In genomic region chr15:99474041-99474906, GRCh38 we compare ENCODE assay signal across 9 cellular contexts.
DNase-seq lines count a peak whose midpoint lies in the region; ATAC-seq and TF ChIP-seq lines count a peak whose summit lies in the region.
"Had no signal": no experiment of that assay in that cellular context is flagged by ENCODE, and none has a peak within 500 bp of the region (broad histone marks: within the 10 kb centered on the region; RNA-seq: fewer than 3 reads in every experiment).

No MANE protein-coding gene starts in this region.

- H3K4me1 ChIP-seq in left ventricle myocardium inferior (peaks cover 62% of the 10 kb centered on the region), psoas muscle (peaks cover 37% of the 10 kb centered on the region)

- H3K4me1 Mint-ChIP-seq in CD14-positive monocyte = peaks cover 69% of the 10 kb centered on the region

- H3K9me3 Mint-ChIP-seq in CD14-positive monocyte = peaks cover 0 to 4% (median 0%) of the 10 kb centered on the region in 7 donors

- peak; percentile 68 for DNase-seq in CD14-positive monocyte (ENCODE audit: low spot score)
- DNase-seq in amniotic epithelial cell (ENCODE audit: low read depth) = peak; percentile 26
- DNase-seq in left ventricle myocardium inferior = peak; percentile 70
- DNase-seq in psoas muscle = peak; percentile 58 to 86
- DNase-seq in NCI-H2029 (lab: John Stamatoyannopoulos, UW) = no peak
- no peak for DNase-seq in NCI-H2227 treated with DMSO at 0.1 percent for 48 hours (lab: John Stamatoyannopoulos, UW)
- no peak for DNase-seq in NCI-H146 treated with DMSO at 0.1 percent for 48 hours (lab: John Stamatoyannopoulos, UW; ENCODE audit: unreplicated experiment)
- DNase-seq: small intestine had no signal

- peaks cover 1 to 3% (median 1%) of the 10 kb centered on the region in 3 donors for H3K27me3 Mint-ChIP-seq in CD14-positive monocyte (ENCODE audit: low read depth in 3 of 3)

- WGBS in psoas muscle, 3 donors = 34 to 52% (median 41%) methylated on average over 20 of the region's 20 CpGs

- TF ChIP-seq CTCF in CD14-positive monocyte (IDR thresholded peaks at IDR 0.05) (no peak), left ventricle myocardium inferior (IDR thresholded peaks at IDR 0.05; ENCODE audit: borderline replicate concordance) (no peak), psoas muscle (IDR thresholded peaks at IDR 0.05) (no peak)

- H3K4me3 Mint-ChIP-seq in CD14-positive monocyte = peak overlapping the region; percentile 70 to 82

- H3K4me3 ChIP-seq in left ventricle myocardium inferior (peak overlapping the region; percentile 59), psoas muscle (peak overlapping the region; percentile 44)

- peak overlapping the region; percentile 91 for H3K27ac ChIP-seq in left ventricle myocardium inferior (replicated peaks)
- peak overlapping the region; percentile 83 for H3K27ac ChIP-seq in psoas muscle

- peak; percentile 86 to 93 (median 89) for ATAC-seq in psoas muscle
- ATAC-seq in GM18519 (IDR thresholded peaks at IDR 0.05; ENCODE audit: low FRiP score, unreplicated experiment) = no peak

- H3K36me3 Mint-ChIP-seq in CD14-positive monocyte = peaks cover 0 to 4% of the 10 kb centered on the region in 2 donors

- peak overlapping the region; percentile 72 to 94 (median 90) for H3K27ac Mint-ChIP-seq in CD14-positive monocyte

- H3K9me3 ChIP-seq in left ventricle myocardium inferior (replicated peaks) (no peaks in the 10 kb centered on the region), psoas muscle (no peaks in the 10 kb centered on the region)

- H3K27me3 ChIP-seq in left ventricle myocardium inferior (ENCODE audit: low read depth) (no peaks in the 10 kb centered on the region), psoas muscle (ENCODE audit: insufficient read depth in 3 of 3, low read length in 2 of 3) (no peaks in the 10 kb centered on the region)

- intact Hi-C loops in CD14-positive monocyte (cut with micrococcal nuclease) (loop anchor here in 1 of 2 donors (10.0 kb wide), 1 partner anchor 91 kb away; the partner anchor contains the start of gene MEF2A), left ventricle myocardium inferior (cut with micrococcal nuclease) (no loop called here), psoas muscle (cut with DNase I) (loop anchor here in 1 of 2 donors (5.0 kb wide), 1 partner anchor 33 kb away; no protein-coding TSS in a partner anchor)

- H3K36me3 ChIP-seq in left ventricle myocardium inferior (no peaks in the 10 kb centered on the region), psoas muscle (ENCODE audit: insufficient read depth in 1 of 2, low read depth in 1 of 2) (no peaks in the 10 kb centered on the region)

Comparison
In these comparisons a context has a peak if more than half of its experiments do, and no peak if none do; other contexts are left out.
1. DNase-seq: peak in CD14-positive monocyte (single experiment), amniotic epithelial cell (single experiment), left ventricle myocardium inferior (single experiment) and psoas muscle (2 of 2); none in NCI-H2029 (single experiment), NCI-H2227 treated with DMSO at 0.1 percent for 48 hours (single experiment) and NCI-H146 treated with DMSO at 0.1 percent for 48 hours (single experiment).